In genomic region chr1:160367516-160367900, GRCh38 we compare ENCODE assay signal across 17 cellular contexts. TPM values are rescaled to one million over a fixed set of nuclear protein-coding genes. Genes with fewer than 3 reads are reported as not detected.
DNase-seq lines count a peak whose midpoint lies in the region; ATAC-seq and TF ChIP-seq lines count a peak whose summit lies in the region.
"Had no signal": no experiment of that assay in that cellular context is flagged by ENCODE, and none has a peak within 500 bp of the region (broad histone marks: within the 10 kb centered on the region; RNA-seq: fewer than 3 reads in every experiment).

No MANE protein-coding gene starts in this region.

- in situ Hi-C loops in KBM-7 (cut with MboI; ENCODE audit: low pct_unique_long_range_greater_than_20kb, low sequenced_read_pairs) = no loop called here

- H3K27me3 Mint-ChIP-seq in neural progenitor cell (ENCODE audit: insufficient read depth, low read depth) = peaks cover 7% of the 10 kb centered on the region

- H3K9ac ChIP-seq in neural progenitor cell = no peak overlapping the region
- H3K9ac ChIP-seq: GM23248, KMS-11 had no signal

- no peaks in the 10 kb centered on the region for H3K36me3 Mint-ChIP-seq in neural progenitor cell

- H3K27ac Mint-ChIP-seq in neural progenitor cell = no peak overlapping the region

- no peak overlapping the region for H2AFZ ChIP-seq in neural progenitor cell (replicated peaks)
- H2AFZ ChIP-seq: GM23248, PC-9 had no signal

- TF ChIP-seq CTCF in right atrium auricular region (IDR thresholded peaks at IDR 0.05) (no peak), neural progenitor cell (IDR thresholded peaks at IDR 0.05) (no peak)

- H3K79me2 ChIP-seq in neural progenitor cell (ENCODE audit: low read depth) = no peaks in the 10 kb centered on the region

- no peaks in the 10 kb centered on the region for H4K20me1 ChIP-seq in neural progenitor cell (ENCODE audit: low read depth)

- no peaks in the 10 kb centered on the region for H3K9me3 Mint-ChIP-seq in neural progenitor cell

- DNase-seq in right atrium auricular region (ENCODE audit: low spot score) (peak; percentile 48), left cardiac atrium (no peak), ecto neural progenitor cell (ENCODE audit: low spot score) (peak; percentile 35), neural progenitor cell (ENCODE audit: low spot score) (no peak), KBM-7 (no peak), activated gamma-delta T cell treated with Interleukin-2 at 50 U/mL for 16 hours (no peak)
- DNase-seq: GM23248, NCI-H1048, NCI-H146, NCI-H2081, NCI-H774, PC-9 had no signal

- H3K27ac ChIP-seq in right atrium auricular region (no peak overlapping the region), neural progenitor cell (no peak overlapping the region)
- H3K27ac ChIP-seq: C4-2B, GM23248, KMS-11, PC-9, SJSA1 had no signal

- intact Hi-C loops in left cardiac atrium (cut with DNase I) = no loop called here

- no peaks in the 10 kb centered on the region for H3K27me3 ChIP-seq in right atrium auricular region
- H3K27me3 ChIP-seq in neural progenitor cell = no peaks in the 10 kb centered on the region
- H3K27me3 ChIP-seq: SJSA1 had no signal

- no peaks in the 10 kb centered on the region for H3K4me1 ChIP-seq in right atrium auricular region
- peaks cover 16% of the 10 kb centered on the region for H3K4me1 ChIP-seq in neural progenitor cell
- H3K4me1 ChIP-seq: SJSA1 had no signal

- no peaks in the 10 kb centered on the region for H3K36me3 ChIP-seq in right atrium auricular region
- no peaks in the 10 kb centered on the region for H3K36me3 ChIP-seq in neural progenitor cell
- H3K36me3 ChIP-seq: SJSA1 had no signal

- H3K4me2 ChIP-seq in neural progenitor cell = no peak overlapping the region
- H3K4me2 ChIP-seq: KMS-11, PC-9 had no signal

- H3F3A ChIP-seq in neural progenitor cell (ENCODE audit: low read depth) = peaks cover 9% of the 10 kb centered on the region

- H3K4me1 Mint-ChIP-seq in neural progenitor cell = peaks cover 40% of the 10 kb centered on the region

- H3K4me3 ChIP-seq in right atrium auricular region = no peak overlapping the region
- no peak overlapping the region for H3K4me3 ChIP-seq in neural progenitor cell
- H3K4me3 ChIP-seq: GM23248, PC-9, SJSA1 had no signal

- H3K4me3 Mint-ChIP-seq in neural progenitor cell = peak overlapping the region; percentile 72

- H3K9me3 ChIP-seq in right atrium auricular region (no peaks in the 10 kb centered on the region), neural progenitor cell (ENCODE audit: low read depth) (no peaks in the 10 kb centered on the region)
- H3K9me3 ChIP-seq: SJSA1 had no signal

- ATAC-seq in left cardiac atrium (no peak), GM18868 (IDR thresholded peaks at IDR 0.05; ENCODE audit: unreplicated experiment) (no peak)

RNA-seq across cellular contexts. Expression of gene NHLH1, which starts 0.6 kb away (rescaled TPM):
- not detected for total RNA-seq in right atrium auricular region
- total RNA-seq in left cardiac atrium = under 1 TPM in 1 of 2 donors, not detected in 1; 0.10 TPM
- total RNA-seq in neural progenitor cell (ENCODE audit: low replicate concordance) = 0.07 and 0.22 TPM in 2 replicates
- total RNA-seq: GM23248, M059J had no signal

RNA-seq across cellular contexts. Expression of gene NCSTN, which starts 24.3 kb away (rescaled TPM):
- total RNA-seq in right atrium auricular region = 10 to 100 TPM; 63.4 to 71.3 TPM
- total RNA-seq in left cardiac atrium = 10 to 100 TPM; 57.4 to 70.2 TPM
- 44.8 and 78.0 TPM in 2 replicates for total RNA-seq in neural progenitor cell (ENCODE audit: low replicate concordance)

RNA-seq across cellular contexts. Expression of gene COPA, which starts 24.5 kb away (rescaled TPM):
- total RNA-seq in right atrium auricular region = 100 to 1,000 TPM in 1 of 2 donors, 10 to 100 TPM in 1; 96.1 to 134 TPM
- total RNA-seq in left cardiac atrium = 100 to 1,000 TPM; 108 to 147 TPM
- 82.6 and 83.3 TPM in 2 replicates for total RNA-seq in neural progenitor cell (ENCODE audit: low replicate concordance)

RNA-seq across cellular contexts. Expression of gene VANGL2, which starts 32.9 kb away (rescaled TPM):
- 1 to 10 TPM; 3.4 to 8.1 TPM for total RNA-seq in right atrium auricular region
- total RNA-seq in left cardiac atrium = 1 to 10 TPM; 4.1 to 5.1 TPM
- 23.0 and 46.6 TPM in 2 replicates for total RNA-seq in neural progenitor cell (ENCODE audit: low replicate concordance)
- total RNA-seq: GM23248 had no signal

Comparison
In these comparisons a context has a peak if more than half of its experiments do, and no peak if none do; other contexts are left out.
1. DNase-seq: peak in right atrium auricular region (single experiment) and ecto neural progenitor cell (single experiment); none in left cardiac atrium (single experiment), neural progenitor cell (single experiment), KBM-7 (single experiment) and activated gamma-delta T cell treated with Interleukin-2 at 50 U/mL for 16 hours (single experiment).